Comparison of ENCODE assay signal across 11 cellular contexts in the genomic region with DNA sequence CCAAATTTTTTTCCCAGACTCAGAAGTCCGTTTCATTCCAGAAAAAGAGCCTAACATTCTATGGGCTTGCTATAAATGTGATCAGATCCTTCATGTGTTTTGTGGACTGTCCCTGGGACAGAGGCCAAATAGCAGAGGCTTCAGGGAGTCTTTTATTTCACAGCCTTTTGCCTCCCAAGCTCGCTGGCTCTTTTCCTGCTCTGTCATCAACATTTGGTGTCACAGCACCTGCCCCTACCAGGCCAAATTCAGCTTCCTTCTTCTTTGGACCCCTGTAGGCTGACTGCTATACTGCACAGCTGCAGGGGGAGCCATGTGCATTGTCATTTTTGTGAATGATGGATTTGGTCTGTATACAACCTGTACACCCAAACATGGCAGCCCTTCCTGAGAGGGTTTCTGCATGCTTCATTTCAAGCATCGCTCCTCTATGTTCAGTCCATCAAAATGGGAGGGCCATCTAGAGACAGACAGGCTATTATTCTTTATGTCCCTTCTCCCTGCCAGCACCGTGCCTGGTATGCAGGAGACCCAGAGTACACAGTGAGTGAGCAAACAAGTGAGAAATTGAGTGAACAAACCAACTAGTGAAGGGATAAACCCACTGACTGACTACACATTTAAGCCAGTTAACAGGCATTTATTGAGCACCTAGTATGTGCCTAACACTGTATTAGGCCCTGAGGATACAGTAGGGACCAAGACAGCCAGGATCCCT. TPM values are rescaled to one million over a fixed set of nuclear protein-coding genes. Genes with fewer than 3 reads are reported as not detected.
DNase-seq lines count a peak whose midpoint lies in the region; ATAC-seq, FAIRE-seq and TF ChIP-seq lines count a peak whose summit lies in the region.
"Had no signal": no experiment of that assay in that cellular context is flagged by ENCODE, and none has a peak within 500 bp of the region (broad histone marks: within the 10 kb centered on the region; RNA-seq: fewer than 3 reads in every experiment).

No MANE protein-coding gene starts in this region.

- H3K4me3 ChIP-seq in kidney (ENCODE audit: low read length in 2 of 2) = no peak overlapping the region
- H3K4me3 ChIP-seq: skin epidermis had no signal

- H3K9me3 ChIP-seq in kidney (ENCODE audit: control insufficient read depth in 1 of 2, low read length in 2 of 2) = no peaks in the 10 kb centered on the region

- H3K9ac ChIP-seq in kidney (ENCODE audit: low read length in 2 of 2) = no peak overlapping the region

- intact Hi-C loops in kidney (cut with DNase I) = no loop called here

- DNase-seq in SIG-M5 treated with dmso at 0.1 percent for 504 hours (lab: John Stamatoyannopoulos, UW; ENCODE audit: unreplicated experiment) = peak; percentile 26
- no peak for DNase-seq in SIG-M5 (lab: John Stamatoyannopoulos, UW)
- no peak for DNase-seq in kidney
- DNase-seq: activated CD4-positive, alpha-beta T cell treated with anti-CD3 and anti-CD28 coated beads for 36 hours; DMS53; NCI-H2171 had no signal

- H3K27ac ChIP-seq in cingulate gyrus (ENCODE audit: low read depth, low read length) (peak overlapping the region; percentile 93), temporal lobe (ENCODE audit: low read depth, low read length) (peak overlapping the region; percentile 94), kidney (ENCODE audit: low read depth in 2 of 2, low read length in 2 of 2) (no peak overlapping the region)
- H3K27ac ChIP-seq: skin epidermis had no signal

- H3K36me3 ChIP-seq in kidney (ENCODE audit: control insufficient read depth in 1 of 2, insufficient read depth in 2 of 2, low read length in 2 of 2) = peaks cover 24 to 27% of the 10 kb centered on the region in 2 donors

- FAIRE-seq in kidney (lab: Jason Lieb, UNC) = no peak
- FAIRE-seq: A204.1 had no signal

- H3K4me1 ChIP-seq in kidney (ENCODE audit: control insufficient read depth in 1 of 2, insufficient read depth in 1 of 2, low read depth in 1 of 2, low read length in 2 of 2) = no peaks in the 10 kb centered on the region

- no peak for ATAC-seq in GM21390 (IDR thresholded peaks at IDR 0.05; ENCODE audit: unreplicated experiment)
- ATAC-seq: activated CD4-positive, alpha-beta T cell treated with anti-CD3 and anti-CD28 coated beads for 36 hours had no signal

- TF ChIP-seq CTCF in kidney (IDR thresholded peaks at IDR 0.05; ENCODE audit: borderline replicate concordance, extremely low read depth, insufficient read depth) = no peak

RNA-seq across cellular contexts. Expression of a gene that starts 17.9 kb away (rescaled TPM):
- total RNA-seq in temporal lobe (13.3 TPM), kidney (14.9 TPM)
- 12.0 TPM for polyA plus RNA-seq in kidney (ENCODE audit: insufficient read depth, low read depth, low replicate concordance)

RNA-seq across cellular contexts. Expression of a gene that starts 18.1 kb away (rescaled TPM):
- 9.3 TPM for total RNA-seq in temporal lobe
- total RNA-seq in kidney = 7.8 TPM
- 6.4 TPM for polyA plus RNA-seq in kidney (ENCODE audit: insufficient read depth, low read depth, low replicate concordance)

RNA-seq across cellular contexts. Expression of a gene that starts 44.5 kb away (rescaled TPM):
- 20.4 TPM for total RNA-seq in temporal lobe
- total RNA-seq in kidney = 24.8 TPM
- polyA plus RNA-seq in kidney (ENCODE audit: insufficient read depth, low read depth, low replicate concordance) = 21.6 TPM

RNA-seq across cellular contexts. Expression of a gene that starts 50.6 kb away (rescaled TPM):
- total RNA-seq in temporal lobe = 21.1 TPM
- 10.2 TPM for total RNA-seq in kidney
- polyA plus RNA-seq in kidney (ENCODE audit: insufficient read depth, low read depth, low replicate concordance) = 21.4 TPM

Comparison
In these comparisons a context has a peak if more than half of its experiments do, and no peak if none do; other contexts are left out.
1. H3K27ac ChIP-seq: peak in cingulate gyrus (single experiment) and temporal lobe (single experiment); none in kidney (0 of 2).